In the genomic region with DNA sequence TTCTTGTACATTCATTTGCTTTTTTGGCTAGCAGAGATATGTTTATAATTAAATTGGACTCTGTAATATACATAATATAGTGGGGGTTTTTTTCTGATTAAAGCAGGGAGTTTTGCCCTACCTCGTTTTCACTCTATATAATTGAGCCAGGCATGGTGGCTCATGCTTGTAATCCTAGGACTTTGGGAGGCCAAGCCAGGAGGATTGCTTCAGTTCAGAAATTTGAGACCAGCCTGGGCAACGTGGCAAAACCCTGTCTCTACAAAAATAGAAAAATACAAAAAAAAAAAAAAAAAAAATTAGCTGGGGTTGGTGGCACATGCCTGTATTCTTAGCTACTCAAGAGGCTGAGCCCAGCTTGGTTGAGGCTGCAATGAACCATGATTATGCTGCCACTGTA, we compare ENCODE assay signal across 1 cellular context.
TF ChIP-seq lines count a peak whose summit lies in the region.

No MANE protein-coding gene starts in this region.

TF ChIP-seq in HCT116, 20 proteins besides CTCF, POLR2A, EP300 and RAD21:
- TF ChIP-seq, protein P1, sequence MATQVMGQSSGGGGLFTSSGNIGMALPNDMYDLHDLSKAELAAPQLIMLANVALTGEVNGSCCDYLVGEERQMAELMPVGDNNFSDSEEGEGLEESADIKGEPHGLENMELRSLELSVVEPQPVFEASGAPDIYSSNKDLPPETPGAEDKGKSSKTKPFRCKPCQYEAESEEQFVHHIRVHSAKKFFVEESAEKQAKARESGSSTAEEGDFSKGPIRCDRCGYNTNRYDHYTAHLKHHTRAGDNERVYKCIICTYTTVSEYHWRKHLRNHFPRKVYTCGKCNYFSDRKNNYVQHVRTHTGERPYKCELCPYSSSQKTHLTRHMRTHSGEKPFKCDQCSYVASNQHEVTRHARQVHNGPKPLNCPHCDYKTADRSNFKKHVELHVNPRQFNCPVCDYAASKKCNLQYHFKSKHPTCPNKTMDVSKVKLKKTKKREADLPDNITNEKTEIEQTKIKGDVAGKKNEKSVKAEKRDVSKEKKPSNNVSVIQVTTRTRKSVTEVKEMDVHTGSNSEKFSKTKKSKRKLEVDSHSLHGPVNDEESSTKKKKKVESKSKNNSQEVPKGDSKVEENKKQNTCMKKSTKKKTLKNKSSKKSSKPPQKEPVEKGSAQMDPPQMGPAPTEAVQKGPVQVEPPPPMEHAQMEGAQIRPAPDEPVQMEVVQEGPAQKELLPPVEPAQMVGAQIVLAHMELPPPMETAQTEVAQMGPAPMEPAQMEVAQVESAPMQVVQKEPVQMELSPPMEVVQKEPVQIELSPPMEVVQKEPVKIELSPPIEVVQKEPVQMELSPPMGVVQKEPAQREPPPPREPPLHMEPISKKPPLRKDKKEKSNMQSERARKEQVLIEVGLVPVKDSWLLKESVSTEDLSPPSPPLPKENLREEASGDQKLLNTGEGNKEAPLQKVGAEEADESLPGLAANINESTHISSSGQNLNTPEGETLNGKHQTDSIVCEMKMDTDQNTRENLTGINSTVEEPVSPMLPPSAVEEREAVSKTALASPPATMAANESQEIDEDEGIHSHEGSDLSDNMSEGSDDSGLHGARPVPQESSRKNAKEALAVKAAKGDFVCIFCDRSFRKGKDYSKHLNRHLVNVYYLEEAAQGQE (IDR thresholded peaks at IDR 0.05; ENCODE audit: low read depth): no peak
- TF ChIP-seq, protein P2, sequence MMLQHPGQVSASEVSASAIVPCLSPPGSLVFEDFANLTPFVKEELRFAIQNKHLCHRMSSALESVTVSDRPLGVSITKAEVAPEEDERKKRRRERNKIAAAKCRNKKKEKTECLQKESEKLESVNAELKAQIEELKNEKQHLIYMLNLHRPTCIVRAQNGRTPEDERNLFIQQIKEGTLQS (IDR thresholded peaks at IDR 0.05): no peak
- TF ChIP-seq ZBTB33 (IDR thresholded peaks at IDR 0.05; ENCODE audit: extremely low read depth, insufficient replicate concordance, low read length): no peak
- TF ChIP-seq TCF7L2 (IDR thresholded peaks at IDR 0.05; ENCODE audit: borderline replicate concordance, extremely low read depth, insufficient read depth, insufficient read length): no peak
- TF ChIP-seq SRF (IDR thresholded peaks at IDR 0.05; ENCODE audit: low read depth): no peak
- TF ChIP-seq ELF1 (IDR thresholded peaks at IDR 0.05; ENCODE audit: borderline replicate concordance, low read depth): no peak
- TF ChIP-seq EGR1 (IDR thresholded peaks at IDR 0.05; ENCODE audit: low read depth): no peak
- TF ChIP-seq ZFX (IDR thresholded peaks at IDR 0.05): no peak
